In the genomic region with DNA sequence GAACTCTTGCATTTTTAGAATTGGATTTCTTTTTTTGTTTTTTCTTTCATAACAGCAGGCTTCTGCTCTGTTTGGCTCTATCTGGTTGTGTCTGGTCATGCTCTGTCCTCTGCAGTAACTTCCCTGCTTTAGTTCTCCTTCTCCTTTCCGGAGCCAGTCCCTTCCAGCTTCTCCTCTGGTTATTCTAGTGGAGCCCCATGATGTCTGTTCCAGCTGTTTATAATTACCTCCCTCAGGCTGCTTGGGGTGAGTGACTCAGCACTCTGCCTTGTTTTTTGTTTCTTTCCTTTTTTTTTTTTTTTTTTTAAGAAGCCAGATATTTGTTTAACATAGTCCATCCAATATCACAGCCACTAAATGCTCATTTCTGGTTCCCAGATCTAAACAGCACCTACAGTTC, we compare ENCODE assay signal across 8 cellular contexts.
DNase-seq lines count a peak whose midpoint lies in the region; ATAC-seq, FAIRE-seq and TF ChIP-seq lines count a peak whose summit lies in the region.

No MANE protein-coding gene starts in this region.

- H3K9me3 Mint-ChIP-seq in activated T-cell treated with anti-CD3 and anti-CD28 coated beads, Interleukin-2, amount 50 U/mL, for 72 hours = peaks cover 0 to 2% of the 10 kb centered on the region in 2 donors

- CTCF ChIA-PET in HEK293T (lab: Yijun Ruan, JAX) = interaction anchor here (0.7 kb wide), 1 partner anchor 28 kb away, joined by 3 read pairs; no protein-coding TSS in a partner anchor

- no peaks in the 10 kb centered on the region for H3K4me1 Mint-ChIP-seq in activated T-cell treated with anti-CD3 and anti-CD28 coated beads, Interleukin-2, amount 50 U/mL, for 72 hours (ENCODE audit: low read depth)

- DNase-seq in GM04503 (ENCODE audit: low read depth) (peak; percentile 73), SK-MEL-5 (ENCODE audit: low read depth, low spot score) (peak; percentile 83), frontal cortex (ENCODE audit: low spot score in 2 of 2) (peak; percentile 16 to 30), putamen (ENCODE audit: low spot score) (peak; percentile 40), amniotic stem cell (lab: John Stamatoyannopoulos, UW) (no peak), HEK293T (ENCODE audit: extremely low spot score) (no peak)
- no peak for DNase-seq in activated T-cell treated with anti-CD3 and anti-CD28 coated beads, Interleukin-2, amount 50 U/mL, for 72 hours

- POLR2A ChIA-PET in HEK293T (lab: Yijun Ruan, JAX) = no interaction called here

- no peak for ATAC-seq in GM19351 (IDR thresholded peaks at IDR 0.05; ENCODE audit: unreplicated experiment)
- ATAC-seq in activated T-cell treated with anti-CD3 and anti-CD28 coated beads, Interleukin-2, amount 50 U/mL, for 72 hours (replicated peaks in 1 of 2) = no peak

- H3K27me3 Mint-ChIP-seq in activated T-cell treated with anti-CD3 and anti-CD28 coated beads, Interleukin-2, amount 50 U/mL, for 72 hours (ENCODE audit: low read depth) = no peaks in the 10 kb centered on the region

- no peaks in the 10 kb centered on the region for H3K36me3 Mint-ChIP-seq in activated T-cell treated with anti-CD3 and anti-CD28 coated beads, Interleukin-2, amount 50 U/mL, for 72 hours (ENCODE audit: insufficient read depth in 2 of 2)

- FAIRE-seq in frontal cortex (lab: Jason Lieb, UNC) = no peak

- no peak overlapping the region for H3K4me3 Mint-ChIP-seq in activated T-cell treated with anti-CD3 and anti-CD28 coated beads, Interleukin-2, amount 50 U/mL, for 72 hours

- H3K27ac Mint-ChIP-seq in activated T-cell treated with anti-CD3 and anti-CD28 coated beads, Interleukin-2, amount 50 U/mL, for 72 hours = no peak overlapping the region

- in situ Hi-C loops in SK-MEL-5 (cut with HindIII; ENCODE audit: low pct_unique_long_range_greater_than_20kb, low sequenced_read_pairs) = no loop called here

TF ChIP-seq in HEK293T, 16 proteins besides CTCF, POLR2A, EP300 and RAD21:
- TF ChIP-seq SP1 (IDR thresholded peaks at IDR 0.05) (no peak), L3MBTL2 (conservative IDR thresholded peaks at IDR 0.05) (no peak), BHLHE40 (IDR thresholded peaks at IDR 0.05; ENCODE audit: borderline replicate concordance) (no peak), TARDBP (IDR thresholded peaks at IDR 0.05) (no peak), ARNT (IDR thresholded peaks at IDR 0.05) (no peak), HDGF (IDR thresholded peaks at IDR 0.05; ENCODE audit: borderline replicate concordance) (no peak), SUZ12 (IDR thresholded peaks at IDR 0.05) (no peak), FOXK2 (IDR thresholded peaks at IDR 0.05) (no peak), ELF4 (IDR thresholded peaks at IDR 0.05) (no peak), ZNF384 (IDR thresholded peaks at IDR 0.05) (no peak), FOXM1 (IDR thresholded peaks at IDR 0.05; ENCODE audit: borderline replicate concordance) (no peak), FOXA1 (IDR thresholded peaks at IDR 0.05) (no peak), CTBP1 (IDR thresholded peaks at IDR 0.05; ENCODE audit: borderline replicate concordance) (no peak), LEF1 (IDR thresholded peaks at IDR 0.05; ENCODE audit: borderline replicate concordance) (no peak), NFRKB (IDR thresholded peaks at IDR 0.05) (no peak)
- TF ChIP-seq, protein P1, sequence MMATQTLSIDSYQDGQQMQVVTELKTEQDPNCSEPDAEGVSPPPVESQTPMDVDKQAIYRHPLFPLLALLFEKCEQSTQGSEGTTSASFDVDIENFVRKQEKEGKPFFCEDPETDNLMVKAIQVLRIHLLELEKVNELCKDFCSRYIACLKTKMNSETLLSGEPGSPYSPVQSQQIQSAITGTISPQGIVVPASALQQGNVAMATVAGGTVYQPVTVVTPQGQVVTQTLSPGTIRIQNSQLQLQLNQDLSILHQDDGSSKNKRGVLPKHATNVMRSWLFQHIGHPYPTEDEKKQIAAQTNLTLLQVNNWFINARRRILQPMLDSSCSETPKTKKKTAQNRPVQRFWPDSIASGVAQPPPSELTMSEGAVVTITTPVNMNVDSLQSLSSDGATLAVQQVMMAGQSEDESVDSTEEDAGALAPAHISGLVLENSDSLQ (IDR thresholded peaks at IDR 0.05) = no peak

Comparison
In these comparisons a context has a peak if more than half of its experiments do, and no peak if none do; other contexts are left out.
1. DNase-seq: peak in GM04503 (single experiment), SK-MEL-5 (single experiment), frontal cortex (2 of 2) and putamen (single experiment); none in amniotic stem cell (single experiment), HEK293T (single experiment) and activated T-cell treated with anti-CD3 and anti-CD28 coated beads, Interleukin-2, amount 50 U/mL, for 72 hours (0 of 2).